Comparison of ENCODE assay signal across 8 cellular contexts in the genomic region with DNA sequence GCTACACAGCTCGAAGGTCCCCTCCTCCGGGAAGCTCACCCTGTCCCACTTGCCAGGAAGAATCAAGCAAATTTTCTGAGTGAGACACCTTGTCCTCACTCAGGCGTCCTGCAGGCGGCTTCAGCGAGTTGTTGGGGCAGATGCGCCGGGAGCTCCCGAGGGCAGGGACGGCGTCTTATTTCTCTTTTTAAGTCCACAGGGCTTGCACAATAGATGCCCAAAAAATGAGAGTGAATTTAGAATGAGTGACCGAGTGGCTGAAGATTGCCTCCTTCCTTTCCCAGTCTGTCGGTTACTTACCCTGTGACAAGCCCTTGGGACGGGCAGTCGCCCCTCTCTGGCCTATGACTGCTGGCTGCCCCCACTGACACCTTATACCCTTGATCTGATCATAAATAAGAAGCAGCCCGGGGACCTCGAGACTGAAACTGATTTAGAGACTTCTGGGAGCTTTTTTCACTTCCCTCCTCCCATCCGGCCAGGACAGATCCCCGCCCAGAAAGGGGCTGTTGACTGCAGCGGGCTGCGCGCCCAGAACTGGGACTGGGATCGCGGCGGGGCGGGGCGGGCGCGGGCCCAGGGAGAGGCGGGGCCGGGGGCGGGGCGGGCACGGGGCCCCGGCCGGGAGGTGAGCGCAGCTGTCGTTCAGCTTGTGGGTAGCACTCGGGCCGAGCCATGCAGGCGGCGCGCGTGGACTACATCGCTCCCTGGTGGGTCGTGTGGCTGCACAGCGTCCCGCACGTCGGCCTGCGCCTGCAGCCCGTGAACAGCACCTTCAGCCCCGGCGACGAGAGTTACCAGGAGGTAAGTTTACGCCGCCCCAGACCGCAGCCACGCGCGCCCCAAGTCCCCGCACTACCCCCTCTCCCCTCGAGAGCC. TPM values are rescaled to one million over a fixed set of nuclear protein-coding genes. Genes with fewer than 3 reads are reported as not detected.
DNase-seq lines count a peak whose midpoint lies in the region; ATAC-seq, FAIRE-seq and TF ChIP-seq lines count a peak whose summit lies in the region.

TTYH2 (plus strand) TSS at position 659 of the 879 bp plus-strand sequence; CDS start at position 676, 17 bp downstream.

- H3K27me3 ChIP-seq in pancreas: no peaks in the 10 kb centered on the region
- peaks cover 10% of the 10 kb centered on the region for H3K27me3 ChIP-seq in transverse colon

- TF ChIP-seq CTCF in HEK293 (tag by site-specific recombination; IDR thresholded peaks at IDR 0.05) (no peak), pancreas (IDR thresholded peaks at IDR 0.05) (no peak), transverse colon (IDR thresholded peaks at IDR 0.05) (peak in 4 of 5 experiments; percentile 17 to 55 (median 34))

- POLR2A ChIA-PET in HEK293 (lab: Yijun Ruan, JAX): interaction anchor here (0.7 to 1.6 kb wide), 6 partner anchors 9 to 84 kb away, joined by 3 to 14 read pairs (median 6); partner anchors contain the start of gene RPL38

- H3K4me1 Mint-ChIP-seq in activated naive CD8-positive, alpha-beta T cell (ENCODE audit: low read depth): peaks cover 45% of the 10 kb centered on the region

- WGBS in pancreas, 2 donors: 0 to 2% methylated on average over 25 to 62 of the region's 62 CpGs
- WGBS in transverse colon (ENCODE audit: low coverage in 1 of 2), 2 donors: 0 to 1% methylated on average over 8 to 59 of the region's 62 CpGs

- H3K27ac ChIP-seq in HEK293 (ENCODE audit: extremely low read depth, low read depth, low read length) (peak within 1 kb of the TSS; percentile 35; the same call in 1 of the 2 replicates), pancreas (peak within 1 kb of the TSS in 2 of 4 donors; percentile 56 to 62), transverse colon (peak within 1 kb of the TSS; percentile 75 to 87 (median 78))

- H3K36me3 Mint-ChIP-seq in activated naive CD8-positive, alpha-beta T cell: peaks cover 10% of the 10 kb centered on the region

- peaks cover 17 to 35% of the 10 kb centered on the region in 2 experiments for H3K36me3 ChIP-seq in HEK293 (ENCODE audit: control insufficient read depth in 2 of 2, insufficient read depth in 1 of 2, low read length in 2 of 2)
- peaks cover 4 to 19% (median 5%) of the 10 kb centered on the region in 3 donors for H3K36me3 ChIP-seq in pancreas
- H3K36me3 ChIP-seq in transverse colon: peaks cover 0 to 7% (median 2%) of the 10 kb centered on the region in 4 donors

- no peaks in the 10 kb centered on the region for H3K9me3 Mint-ChIP-seq in activated naive CD8-positive, alpha-beta T cell (ENCODE audit: low read depth)

- peak within 1 kb of the TSS; percentile 86 for H3K4me3 Mint-ChIP-seq in activated naive CD8-positive, alpha-beta T cell

- H3K9me3 ChIP-seq in HEK293 (ENCODE audit: control insufficient read depth, insufficient read depth, low read depth, low read length) (no peaks in the 10 kb centered on the region), pancreas (no peaks in the 10 kb centered on the region), transverse colon (no peaks in the 10 kb centered on the region)

- ATAC-seq in Right ventricle myocardium inferior (peak; percentile 89), pancreas (peak; percentile 91 to 93 (median 92))

- DNase-seq in GM04504 (ENCODE audit: low read depth): peak; percentile 65
- DNase-seq in MV-4-11 (lab: John Stamatoyannopoulos, UW): peak; percentile 93
- peak; percentile 83 for DNase-seq in SKM-1 treated with dmso at 0.1 percent for 144 hours (lab: John Stamatoyannopoulos, UW; ENCODE audit: unreplicated experiment)
- peak; percentile 93 for DNase-seq in Right ventricle myocardium inferior (ENCODE audit: missing footprints)
- DNase-seq in pancreas: peak; percentile 90 to 95 (median 92)
- peak; percentile 90 for DNase-seq in transverse colon

- H3K4me1 ChIP-seq in HEK293 (ENCODE audit: control insufficient read depth, insufficient read depth, low read length) (no peaks in the 10 kb centered on the region), pancreas (peaks cover 0 to 22% (median 13%) of the 10 kb centered on the region in 3 donors), transverse colon (peaks cover 21 to 45% (median 35%) of the 10 kb centered on the region in 4 donors)

- in situ Hi-C loops in transverse colon (cut with MboI; ENCODE audit: low pct_ligation_motif_present in 1 of 4, low pct_unique_long_range_greater_than_20kb in 1 of 4, low sequenced_read_pairs in 3 of 4): loop anchor here in 2 of 4 donors (25.0 kb wide), 1 partner anchor 149 kb away; the partner anchor contains the start of genes BTBD17 (in 2 of the 2) and GPR142 (in 2 of the 2)

- TF ChIP-seq EP300 in transverse colon (IDR thresholded peaks at IDR 0.05; ENCODE audit: low read depth): no peak

- peak; percentile 47 for TF ChIP-seq POLR2A in transverse colon (IDR thresholded peaks at IDR 0.05)

- FAIRE-seq in pancreas (lab: Jason Lieb, UNC): no peak

- peak within 1 kb of the TSS; percentile 77 for H3K27ac Mint-ChIP-seq in activated naive CD8-positive, alpha-beta T cell

- CTCF ChIA-PET in HEK293 (lab: Yijun Ruan, JAX): interaction anchor here (0.6 to 1.3 kb wide), 10 partner anchors 8 to 391 kb away, joined by 3 to 8 read pairs (median 3); no protein-coding TSS in a partner anchor

- intact Hi-C loops in Right ventricle myocardium inferior (cut with DNase I) (loop anchor here (1.0 to 5.0 kb wide), 5 partner anchors 83 to 244 kb away; partner anchors contain the start of genes GPR142 and GPRC5C), pancreas (cut with DNase I) (loop anchor here in 1 of 3 donors (10.0 kb wide), 1 partner anchor 82 kb away; no protein-coding TSS in a partner anchor), transverse colon (cut with DNase I; ENCODE audit: low total_unique reads) (loop anchor here (10.0 kb wide), 1 partner anchor 232 kb away; no protein-coding TSS in a partner anchor)

- H3K27me3 Mint-ChIP-seq in activated naive CD8-positive, alpha-beta T cell: no peaks in the 10 kb centered on the region

- H3K4me3 ChIP-seq in HEK293 (ENCODE audit: low read depth, low read length) (peak within 1 kb of the TSS; percentile 45), pancreas (peak within 1 kb of the TSS; percentile 11 to 55 (median 30)), transverse colon (peak within 1 kb of the TSS; percentile 36 to 59 (median 46))

TF ChIP-seq in HEK293, 187 proteins besides CTCF, POLR2A, EP300 and RAD21 (continues in another document):
- no peak for TF ChIP-seq ZNF10 (tag by site-specific recombination; IDR thresholded peaks at IDR 0.05)
- TF ChIP-seq GLI4 (tag by site-specific recombination; IDR thresholded peaks at IDR 0.05): no peak
- no peak for TF ChIP-seq ZNF585B (tag by site-specific recombination; IDR thresholded peaks at IDR 0.05)
- no peak for TF ChIP-seq ZNF596 (tag by site-specific recombination; IDR thresholded peaks at IDR 0.05)
- TF ChIP-seq ZNF658 (tag by site-specific recombination; IDR thresholded peaks at IDR 0.05): no peak
- no peak for TF ChIP-seq ZNF132 (tag by site-specific recombination; IDR thresholded peaks at IDR 0.05; ENCODE audit: borderline replicate concordance)
- TF ChIP-seq, protein P1, sequence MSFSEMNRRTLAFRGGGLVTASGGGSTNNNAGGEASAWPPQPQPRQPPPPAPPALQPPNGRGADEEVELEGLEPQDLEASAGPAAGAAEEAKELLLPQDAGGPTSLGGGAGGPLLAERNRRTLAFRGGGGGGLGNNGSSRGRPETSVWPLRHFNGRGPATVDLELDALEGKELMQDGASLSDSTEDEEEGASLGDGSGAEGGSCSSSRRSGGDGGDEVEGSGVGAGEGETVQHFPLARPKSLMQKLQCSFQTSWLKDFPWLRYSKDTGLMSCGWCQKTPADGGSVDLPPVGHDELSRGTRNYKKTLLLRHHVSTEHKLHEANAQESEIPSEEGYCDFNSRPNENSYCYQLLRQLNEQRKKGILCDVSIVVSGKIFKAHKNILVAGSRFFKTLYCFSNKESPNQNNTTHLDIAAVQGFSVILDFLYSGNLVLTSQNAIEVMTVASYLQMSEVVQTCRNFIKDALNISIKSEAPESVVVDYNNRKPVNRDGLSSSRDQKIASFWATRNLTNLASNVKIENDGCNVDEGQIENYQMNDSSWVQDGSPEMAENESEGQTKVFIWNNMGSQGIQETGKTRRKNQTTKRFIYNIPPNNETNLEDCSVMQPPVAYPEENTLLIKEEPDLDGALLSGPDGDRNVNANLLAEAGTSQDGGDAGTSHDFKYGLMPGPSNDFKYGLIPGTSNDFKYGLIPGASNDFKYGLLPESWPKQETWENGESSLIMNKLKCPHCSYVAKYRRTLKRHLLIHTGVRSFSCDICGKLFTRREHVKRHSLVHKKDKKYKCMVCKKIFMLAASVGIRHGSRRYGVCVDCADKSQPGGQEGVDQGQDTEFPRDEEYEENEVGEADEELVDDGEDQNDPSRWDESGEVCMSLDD (tag by site-specific recombination; IDR thresholded peaks at IDR 0.05): no peak
- no peak for TF ChIP-seq ZNF654 (tag by site-specific recombination; IDR thresholded peaks at IDR 0.05; ENCODE audit: low read depth)
- no peak for TF ChIP-seq ZFP37 (tag by site-specific recombination; IDR thresholded peaks at IDR 0.05)
- TF ChIP-seq, protein P2, sequence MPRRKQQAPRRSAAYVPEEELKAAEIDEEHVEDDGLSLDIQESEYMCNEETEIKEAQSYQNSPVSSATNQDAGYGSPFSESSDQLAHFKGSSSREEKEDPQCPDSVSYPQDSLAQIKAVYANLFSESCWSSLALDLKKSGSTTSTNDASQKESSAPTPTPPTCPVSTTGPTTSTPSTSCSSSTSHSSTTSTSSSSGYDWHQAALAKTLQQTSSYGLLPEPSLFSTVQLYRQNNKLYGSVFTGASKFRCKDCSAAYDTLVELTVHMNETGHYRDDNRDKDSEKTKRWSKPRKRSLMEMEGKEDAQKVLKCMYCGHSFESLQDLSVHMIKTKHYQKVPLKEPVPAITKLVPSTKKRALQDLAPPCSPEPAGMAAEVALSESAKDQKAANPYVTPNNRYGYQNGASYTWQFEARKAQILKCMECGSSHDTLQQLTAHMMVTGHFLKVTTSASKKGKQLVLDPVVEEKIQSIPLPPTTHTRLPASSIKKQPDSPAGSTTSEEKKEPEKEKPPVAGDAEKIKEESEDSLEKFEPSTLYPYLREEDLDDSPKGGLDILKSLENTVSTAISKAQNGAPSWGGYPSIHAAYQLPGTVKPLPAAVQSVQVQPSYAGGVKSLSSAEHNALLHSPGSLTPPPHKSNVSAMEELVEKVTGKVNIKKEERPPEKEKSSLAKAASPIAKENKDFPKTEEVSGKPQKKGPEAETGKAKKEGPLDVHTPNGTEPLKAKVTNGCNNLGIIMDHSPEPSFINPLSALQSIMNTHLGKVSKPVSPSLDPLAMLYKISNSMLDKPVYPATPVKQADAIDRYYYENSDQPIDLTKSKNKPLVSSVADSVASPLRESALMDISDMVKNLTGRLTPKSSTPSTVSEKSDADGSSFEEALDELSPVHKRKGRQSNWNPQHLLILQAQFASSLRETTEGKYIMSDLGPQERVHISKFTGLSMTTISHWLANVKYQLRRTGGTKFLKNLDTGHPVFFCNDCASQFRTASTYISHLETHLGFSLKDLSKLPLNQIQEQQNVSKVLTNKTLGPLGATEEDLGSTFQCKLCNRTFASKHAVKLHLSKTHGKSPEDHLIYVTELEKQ (tag by site-specific recombination; IDR thresholded peaks at IDR 0.05; ENCODE audit: borderline replicate concordance): no peak

RNA-seq across cellular contexts. Expression of gene TTYH2, which starts in this region (rescaled TPM):
- 39.2 TPM for total RNA-seq in Right ventricle myocardium inferior
- 10 to 100 TPM in 1 of 6 donors, 1 to 10 TPM in 5; 5.4 to 13.8 (median 7.7) TPM for total RNA-seq in pancreas
- 1 to 10 TPM; 3.0 to 3.5 TPM for polyA plus RNA-seq in pancreas
- 1 to 10 TPM in 2 of 4 donors, under 1 TPM in 2; 0.37 to 5.2 (median 2.3) TPM for total RNA-seq in transverse colon

Comparison
In these comparisons a context has a peak if more than half of its experiments do, and no peak if none do; other contexts are left out.
1. CTCF ChIP-seq: peak in transverse colon (4 of 5); none in HEK293 (single experiment) and pancreas (0 of 4).
2. Peak in every context shown above with its lines, with median percentiles within 50 percentile points of each other: DNase-seq and H3K4me3 ChIP-seq.